Comparison of ENCODE assay signal across 8 cellular contexts in genomic region chr2:241315183-241315878, GRCh38. TPM values are rescaled to one million over a fixed set of nuclear protein-coding genes. Genes with fewer than 3 reads are reported as not detected.
DNase-seq lines count a peak whose midpoint lies in the region; ATAC-seq and TF ChIP-seq lines count a peak whose summit lies in the region.

Gene HDLBP (minus strand): TSS chr2:241315672. CDS start chr2:241266869, 48,803 bp downstream.

- CTCF ChIA-PET in activated CD4-positive, alpha-beta memory T cell treated with anti-CD3 and anti-CD28 coated beads for 36 hours (lab: Charles Lee) = interaction anchor here (1.2 kb wide), 1 partner anchor 749 kb away, joined by 3 read pairs; no protein-coding TSS in a partner anchor

- H3K27me3 ChIP-seq in dorsolateral prefrontal cortex = no peaks in the 10 kb centered on the region

- intact Hi-C loops in activated CD4-positive, alpha-beta memory T cell treated with anti-CD3 and anti-CD28 coated beads for 36 hours (cut with micrococcal nuclease) = loop anchor here (1.0 to 10.0 kb wide), 12 partner anchors 41 to 749 kb away; partner anchors contain the start of genes ATG4B, DTYMK, FARP2 and ING5
- intact Hi-C loops in dorsolateral prefrontal cortex (cut with DNase I) = loop anchor here (1.0 to 10.0 kb wide), 11 partner anchors 41 to 322 kb away; partner anchors contain the start of genes ATG4B (in 2 of the 2), FARP2 (in 2 of the 2), MTERF4 (in 2 of the 2) and PPP1R7 (in 2 of the 2)
- intact Hi-C loops in lower leg skin (cut with DNase I; ENCODE audit: low total_unique reads) = loop anchor here (1.0 kb wide), 1 partner anchor 38 kb away; no protein-coding TSS in a partner anchor

- H3K4me1 Mint-ChIP-seq in activated CD4-positive, alpha-beta memory T cell treated with anti-CD3 and anti-CD28 coated beads for 36 hours (ENCODE audit: low read depth) = peaks cover 67% of the 10 kb centered on the region

- no peak for TF ChIP-seq POLR2A in lower leg skin (IDR thresholded peaks at IDR 0.05)

- H3K4me3 ChIP-seq in dorsolateral prefrontal cortex (peak within 1 kb of the TSS; percentile 66 to 100 (median 92)), lower leg skin (ENCODE audit: low read depth, poor library complexity, severe bottlenecking) (peak within 1 kb of the TSS; percentile 87)

- peak within 1 kb of the TSS; percentile 90 to 100 (median 99) for H3K27ac ChIP-seq in dorsolateral prefrontal cortex

- ATAC-seq in GM19438 (IDR thresholded peaks at IDR 0.05; ENCODE audit: low read depth, unreplicated experiment) (peak; percentile 67), HG03575 (IDR thresholded peaks at IDR 0.05; ENCODE audit: extremely low read depth, insufficient number of reproducible peaks, low FRiP score, unreplicated experiment) (peak; percentile 33)

- no peaks in the 10 kb centered on the region for H3K9me3 Mint-ChIP-seq in activated CD4-positive, alpha-beta memory T cell treated with anti-CD3 and anti-CD28 coated beads for 36 hours

- H3K36me3 Mint-ChIP-seq in activated CD4-positive, alpha-beta memory T cell treated with anti-CD3 and anti-CD28 coated beads for 36 hours = peaks cover 31% of the 10 kb centered on the region

- peak within 1 kb of the TSS; percentile 100 for H3K27ac Mint-ChIP-seq in activated CD4-positive, alpha-beta memory T cell treated with anti-CD3 and anti-CD28 coated beads for 36 hours

- no peaks in the 10 kb centered on the region for H3K27me3 Mint-ChIP-seq in activated CD4-positive, alpha-beta memory T cell treated with anti-CD3 and anti-CD28 coated beads for 36 hours

- POLR2A ChIA-PET in activated CD4-positive, alpha-beta memory T cell treated with anti-CD3 and anti-CD28 coated beads for 36 hours (lab: Charles Lee) = interaction anchor here (0.9 to 1.9 kb wide), 7 partner anchors 9 to 448 kb away, joined by 3 to 7 read pairs (median 4); no protein-coding TSS in a partner anchor

- TF ChIP-seq CTCF in dorsolateral prefrontal cortex (IDR thresholded peaks at IDR 0.05 in 54 of 56, conservative IDR thresholded peaks at IDR 0.05 in 2 of 56; ENCODE audit: low read depth in 1 of 56, partially characterized antibody in 56 of 56) = peak; percentile 43 to 86 (median 68)
- no peak for TF ChIP-seq CTCF in lower leg skin (IDR thresholded peaks at IDR 0.05)

- peak within 1 kb of the TSS; percentile 98 for H3K4me3 Mint-ChIP-seq in activated CD4-positive, alpha-beta memory T cell treated with anti-CD3 and anti-CD28 coated beads for 36 hours

- WGBS in lower leg skin, 2 donors = 0 to 1% methylated on average over 41 to 43 of the region's 64 CpGs

- DNase-seq in CD1c-positive myeloid dendritic cell (ENCODE audit: extremely low spot score) = peak; percentile 100
- DNase-seq in NCI-H82 (lab: John Stamatoyannopoulos, UW) = peak; percentile 99
- peak; percentile 100 for DNase-seq in activated CD4-positive, alpha-beta memory T cell treated with anti-CD3 and anti-CD28 coated beads for 36 hours
- peak; percentile 95 to 99 (median 97) for DNase-seq in dorsolateral prefrontal cortex
- peak; percentile 98 to 100 for DNase-seq in lower leg skin (ENCODE audit: low spot score in 2 of 2)
- DNase-seq in stimulated activated CD4-positive, alpha-beta T cell treated with anti-CD3 and anti-CD28 coated beads, Interleukin-4, amount 100 ng/mL, for 48 hours (ENCODE audit: low read depth in 2 of 2) = peak; percentile 100

RNA-seq across cellular contexts. Expression of gene HDLBP, which starts in this region (rescaled TPM):
- total RNA-seq in activated CD4-positive, alpha-beta memory T cell treated with anti-CD3 and anti-CD28 coated beads for 36 hours = 100 to 1,000 TPM; 243 to 251 TPM
- total RNA-seq in dorsolateral prefrontal cortex = 100 to 1,000 TPM; 216 to 367 (median 256) TPM
- total RNA-seq in lower leg skin = 100 to 1,000 TPM; 241 to 393 (median 294) TPM

Comparison
In these comparisons a context has a peak if more than half of its experiments do, and no peak if none do; other contexts are left out.
1. Peak in every context shown above with its lines: DNase-seq, ATAC-seq, H3K4me3 ChIP-seq and H3K27ac ChIP-seq.
2. CTCF ChIP-seq: peak in dorsolateral prefrontal cortex (56 of 56); none in lower leg skin (0 of 3).